In the genomic region with DNA sequence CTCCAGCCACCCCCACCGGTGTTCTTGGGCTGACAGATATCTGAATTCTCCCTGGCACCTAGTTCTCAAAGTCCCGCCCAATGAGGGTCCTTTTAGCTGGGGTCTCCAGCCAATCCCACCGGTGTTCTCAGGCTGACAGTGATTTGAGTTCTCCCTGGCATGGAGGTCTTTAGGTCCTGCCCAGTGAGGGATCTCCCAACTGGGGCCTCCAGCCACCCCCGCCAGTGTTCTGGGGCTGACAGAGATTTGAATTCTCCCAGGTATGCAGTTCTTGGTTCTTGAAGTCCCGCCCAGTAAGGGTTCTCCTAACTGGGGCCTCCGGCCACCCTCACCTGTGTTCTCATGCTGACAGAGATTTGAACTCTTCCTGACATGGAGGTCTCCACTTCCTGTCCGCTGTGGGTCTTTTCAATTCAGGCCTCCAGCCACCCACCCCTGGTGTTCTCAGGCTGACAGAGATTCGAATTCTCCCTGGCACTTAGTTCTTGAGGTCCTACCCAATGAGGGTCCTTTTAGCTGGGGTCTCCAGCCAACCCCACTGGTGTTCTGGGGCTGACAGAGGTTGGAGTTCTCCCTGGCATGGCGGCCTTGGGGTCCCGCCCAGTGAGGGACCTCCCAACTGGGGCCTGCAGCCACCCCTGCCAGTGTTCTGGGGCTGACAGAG, we compare ENCODE assay signal across 10 cellular contexts.
DNase-seq lines count a peak whose midpoint lies in the region; ATAC-seq and TF ChIP-seq lines count a peak whose summit lies in the region.
"Had no signal": no experiment of that assay in that cellular context is flagged by ENCODE, and none has a peak within 500 bp of the region (broad histone marks: within the 10 kb centered on the region; RNA-seq: fewer than 3 reads in every experiment).

No MANE protein-coding gene starts in this region.

- POLR2A ChIA-PET in WTC11 (lab: Charles Lee), result no interaction called here

- no peak overlapping the region for H3K4me3 ChIP-seq in prostate gland

- no peaks in the 10 kb centered on the region for H3K9me3 ChIP-seq in prostate gland

- H3K36me3 ChIP-seq in prostate gland, result no peaks in the 10 kb centered on the region

- TF ChIP-seq POLR2A in prostate gland (IDR thresholded peaks at IDR 0.05), result no peak

- no peaks in the 10 kb centered on the region for H3K4me1 ChIP-seq in prostate gland (replicated peaks)

- H3K36me3 Mint-ChIP-seq in WTC11, result peaks cover 8% of the 10 kb centered on the region

- peaks cover 9% of the 10 kb centered on the region for H3K9me3 Mint-ChIP-seq in WTC11

- no peak overlapping the region for H3K27ac Mint-ChIP-seq in WTC11

- no peak overlapping the region for H3K4me3 Mint-ChIP-seq in WTC11

- WGBS in prostate gland, result 88% methylated on average over 10 of the region's 10 CpGs

- no peaks in the 10 kb centered on the region for H3K4me1 Mint-ChIP-seq in WTC11

- TF ChIP-seq CTCF in prostate gland (IDR thresholded peaks at IDR 0.05), result no peak
- no peak for TF ChIP-seq CTCF in WTC11 (IDR thresholded peaks at IDR 0.05)

- intact Hi-C loops in prostate gland (cut with DNase I), result no loop called here

- no peak overlapping the region for H3K27ac ChIP-seq in prostate gland

- peak; percentile 1 for DNase-seq in ELF-1 (ENCODE audit: low read depth, low spot score)
- peak; percentile 0 for DNase-seq in RKO (ENCODE audit: low spot score)
- DNase-seq in glomerular visceral epithelial cell (ENCODE audit: extremely low spot score), result peak; percentile 2
- DNase-seq in prostate gland (ENCODE audit: low spot score), result peak; percentile 4
- no peak for DNase-seq in NCI-H1694 (lab: John Stamatoyannopoulos, UW)
- DNase-seq in WTC11 (ENCODE audit: low spot score), result no peak
- DNase-seq in nucleus accumbens (lab: John Stamatoyannopoulos, UW), result no peak
- DNase-seq: mammary epithelial cell, NCI-H1092 treated with DMSO at 0.1 percent for 48 hours had no signal

- H3K27me3 Mint-ChIP-seq in WTC11 (ENCODE audit: low read depth), result 0 out of 2 replicates have a peak, but pooled peaks cover 8% of the 10 kb centered on the region

- ATAC-seq in GM21723 (IDR thresholded peaks at IDR 0.05; ENCODE audit: unreplicated experiment), result no peak
- ATAC-seq in WTC11, result no peak

- CTCF ChIA-PET in WTC11 (lab: Charles Lee), result no interaction called here

- H3K27me3 ChIP-seq in prostate gland (replicated peaks; ENCODE audit: insufficient read depth), result no peaks in the 10 kb centered on the region

TF ChIP-seq in WTC11, 78 proteins besides CTCF, POLR2A, EP300 and RAD21:
- TF ChIP-seq, protein P1, sequence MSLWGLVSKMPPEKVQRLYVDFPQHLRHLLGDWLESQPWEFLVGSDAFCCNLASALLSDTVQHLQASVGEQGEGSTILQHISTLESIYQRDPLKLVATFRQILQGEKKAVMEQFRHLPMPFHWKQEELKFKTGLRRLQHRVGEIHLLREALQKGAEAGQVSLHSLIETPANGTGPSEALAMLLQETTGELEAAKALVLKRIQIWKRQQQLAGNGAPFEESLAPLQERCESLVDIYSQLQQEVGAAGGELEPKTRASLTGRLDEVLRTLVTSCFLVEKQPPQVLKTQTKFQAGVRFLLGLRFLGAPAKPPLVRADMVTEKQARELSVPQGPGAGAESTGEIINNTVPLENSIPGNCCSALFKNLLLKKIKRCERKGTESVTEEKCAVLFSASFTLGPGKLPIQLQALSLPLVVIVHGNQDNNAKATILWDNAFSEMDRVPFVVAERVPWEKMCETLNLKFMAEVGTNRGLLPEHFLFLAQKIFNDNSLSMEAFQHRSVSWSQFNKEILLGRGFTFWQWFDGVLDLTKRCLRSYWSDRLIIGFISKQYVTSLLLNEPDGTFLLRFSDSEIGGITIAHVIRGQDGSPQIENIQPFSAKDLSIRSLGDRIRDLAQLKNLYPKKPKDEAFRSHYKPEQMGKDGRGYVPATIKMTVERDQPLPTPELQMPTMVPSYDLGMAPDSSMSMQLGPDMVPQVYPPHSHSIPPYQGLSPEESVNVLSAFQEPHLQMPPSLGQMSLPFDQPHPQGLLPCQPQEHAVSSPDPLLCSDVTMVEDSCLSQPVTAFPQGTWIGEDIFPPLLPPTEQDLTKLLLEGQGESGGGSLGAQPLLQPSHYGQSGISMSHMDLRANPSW (CRISPR knock-in tag; conservative IDR thresholded peaks at IDR 0.05; ENCODE audit: low read depth), result no peak
- TF ChIP-seq KAT7 (CRISPR knock-in tag; IDR thresholded peaks at IDR 0.05; ENCODE audit: borderline replicate concordance) (no peak), SOX15 (CRISPR knock-in tag; IDR thresholded peaks at IDR 0.05) (no peak), ZNF425 (CRISPR knock-in tag; conservative IDR thresholded peaks at IDR 0.05) (no peak), HMGA2 (CRISPR knock-in tag; IDR thresholded peaks at IDR 0.05) (no peak), ZNF671 (CRISPR knock-in tag; IDR thresholded peaks at IDR 0.05) (no peak), NR1H2 (CRISPR knock-in tag; IDR thresholded peaks at IDR 0.05) (no peak)

Comparison
In these comparisons a context has a peak if more than half of its experiments do, and no peak if none do; other contexts are left out.
1. DNase-seq: peak in ELF-1 (single experiment), RKO (single experiment), glomerular visceral epithelial cell (single experiment) and prostate gland (single experiment); none in NCI-H1694 (single experiment), WTC11 (single experiment) and nucleus accumbens (0 of 56).